1 cellular context compared by ENCODE assay signal in genomic region chrX:102063445-102064074, GRCh38.
TF ChIP-seq lines count a peak whose summit lies in the region.

No MANE protein-coding gene starts in this region.

TF ChIP-seq in GM12878, 131 proteins besides CTCF, POLR2A, EP300 and RAD21:
- TF ChIP-seq, protein P1, sequence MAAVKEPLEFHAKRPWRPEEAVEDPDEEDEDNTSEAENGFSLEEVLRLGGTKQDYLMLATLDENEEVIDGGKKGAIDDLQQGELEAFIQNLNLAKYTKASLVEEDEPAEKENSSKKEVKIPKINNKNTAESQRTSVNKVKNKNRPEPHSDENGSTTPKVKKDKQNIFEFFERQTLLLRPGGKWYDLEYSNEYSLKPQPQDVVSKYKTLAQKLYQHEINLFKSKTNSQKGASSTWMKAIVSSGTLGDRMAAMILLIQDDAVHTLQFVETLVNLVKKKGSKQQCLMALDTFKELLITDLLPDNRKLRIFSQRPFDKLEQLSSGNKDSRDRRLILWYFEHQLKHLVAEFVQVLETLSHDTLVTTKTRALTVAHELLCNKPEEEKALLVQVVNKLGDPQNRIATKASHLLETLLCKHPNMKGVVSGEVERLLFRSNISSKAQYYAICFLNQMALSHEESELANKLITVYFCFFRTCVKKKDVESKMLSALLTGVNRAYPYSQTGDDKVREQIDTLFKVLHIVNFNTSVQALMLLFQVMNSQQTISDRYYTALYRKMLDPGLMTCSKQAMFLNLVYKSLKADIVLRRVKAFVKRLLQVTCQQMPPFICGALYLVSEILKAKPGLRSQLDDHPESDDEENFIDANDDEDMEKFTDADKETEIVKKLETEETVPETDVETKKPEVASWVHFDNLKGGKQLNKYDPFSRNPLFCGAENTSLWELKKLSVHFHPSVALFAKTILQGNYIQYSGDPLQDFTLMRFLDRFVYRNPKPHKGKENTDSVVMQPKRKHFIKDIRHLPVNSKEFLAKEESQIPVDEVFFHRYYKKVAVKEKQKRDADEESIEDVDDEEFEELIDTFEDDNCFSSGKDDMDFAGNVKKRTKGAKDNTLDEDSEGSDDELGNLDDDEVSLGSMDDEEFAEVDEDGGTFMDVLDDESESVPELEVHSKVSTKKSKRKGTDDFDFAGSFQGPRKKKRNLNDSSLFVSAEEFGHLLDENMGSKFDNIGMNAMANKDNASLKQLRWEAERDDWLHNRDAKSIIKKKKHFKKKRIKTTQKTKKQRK (IDR thresholded peaks at IDR 0.05; ENCODE audit: low read depth, low read length): peak; percentile 32; the same call in 1 of the 2 replicates
- no peak for TF ChIP-seq HDGF (IDR thresholded peaks at IDR 0.05)
